Comparison of ENCODE assay signal across 1 cellular context in the genomic region with DNA sequence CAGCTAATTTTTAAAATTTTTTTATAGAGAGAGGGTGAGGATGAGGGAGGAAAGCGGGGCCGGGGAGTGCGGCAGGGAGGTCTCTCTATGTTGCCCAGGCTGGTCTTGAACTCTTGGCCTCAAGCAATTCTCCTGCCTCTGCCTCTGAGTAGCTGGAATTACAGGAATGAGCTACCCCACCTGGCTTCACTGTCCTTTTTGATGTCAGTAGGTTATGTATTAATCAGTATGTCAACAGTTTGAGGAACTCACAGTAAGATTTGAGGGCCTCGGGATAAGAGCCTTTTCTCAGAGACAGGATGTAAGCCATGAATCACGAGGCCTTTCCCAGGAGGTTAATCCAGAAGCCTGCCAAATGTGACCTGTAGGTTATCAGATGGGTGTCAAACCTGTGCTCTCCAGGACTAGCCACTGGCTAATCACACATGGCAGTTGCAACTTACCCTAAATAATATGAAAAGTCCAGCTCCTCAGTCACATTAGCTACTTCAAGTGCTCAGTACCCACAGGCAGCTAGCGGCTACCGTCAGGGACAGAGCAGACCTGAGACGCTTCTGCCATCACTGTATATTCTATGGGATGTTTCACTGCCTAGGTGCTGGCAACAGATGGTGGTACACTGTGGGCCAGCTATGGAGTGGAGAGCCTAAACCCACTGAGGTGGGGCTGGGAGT.
A peak's percentile ranks its signal among the peaks of the same experiment; 100 is the strongest.
TF ChIP-seq lines count a peak whose summit lies in the region.

No MANE protein-coding gene starts in this region.

TF ChIP-seq in A549, 52 proteins besides CTCF, POLR2A, EP300 and RAD21 (continued from another document):
- TF ChIP-seq, protein P1, sequence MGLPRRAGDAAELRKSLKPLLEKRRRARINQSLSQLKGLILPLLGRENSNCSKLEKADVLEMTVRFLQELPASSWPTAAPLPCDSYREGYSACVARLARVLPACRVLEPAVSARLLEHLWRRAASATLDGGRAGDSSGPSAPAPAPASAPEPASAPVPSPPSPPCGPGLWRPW (IDR thresholded peaks at IDR 0.05), result peak; percentile 58; the same call in 1 of the 2 replicates
- TF ChIP-seq, protein P2, sequence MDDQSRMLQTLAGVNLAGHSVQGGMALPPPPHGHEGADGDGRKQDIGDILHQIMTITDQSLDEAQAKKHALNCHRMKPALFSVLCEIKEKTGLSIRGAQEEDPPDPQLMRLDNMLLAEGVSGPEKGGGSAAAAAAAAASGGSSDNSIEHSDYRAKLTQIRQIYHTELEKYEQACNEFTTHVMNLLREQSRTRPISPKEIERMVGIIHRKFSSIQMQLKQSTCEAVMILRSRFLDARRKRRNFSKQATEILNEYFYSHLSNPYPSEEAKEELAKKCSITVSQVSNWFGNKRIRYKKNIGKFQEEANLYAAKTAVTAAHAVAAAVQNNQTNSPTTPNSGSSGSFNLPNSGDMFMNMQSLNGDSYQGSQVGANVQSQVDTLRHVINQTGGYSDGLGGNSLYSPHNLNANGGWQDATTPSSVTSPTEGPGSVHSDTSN (IDR thresholded peaks at IDR 0.05), result peak; percentile 76
- TF ChIP-seq ZNF302 (CRISPR knock-in tag; IDR thresholded peaks at IDR 0.05) (peak; percentile 79; the same call in 1 of the 2 replicates), MAX (IDR thresholded peaks at IDR 0.05) (peak; percentile 93), KDM5A (IDR thresholded peaks at IDR 0.05) (no peak), HMGXB4 (CRISPR knock-in tag; IDR thresholded peaks at IDR 0.05; ENCODE audit: borderline replicate concordance) (no peak), NR3C1 (IDR thresholded peaks at IDR 0.05) (no peak), CHD4 (IDR thresholded peaks at IDR 0.05; ENCODE audit: borderline replicate concordance) (peak; percentile 62; the same call in 1 of the 2 replicates), HEYL (CRISPR knock-in tag; IDR thresholded peaks at IDR 0.05) (no peak), JUN (IDR thresholded peaks at IDR 0.05) (peak; percentile 96 to 98)
- TF ChIP-seq, protein P3, sequence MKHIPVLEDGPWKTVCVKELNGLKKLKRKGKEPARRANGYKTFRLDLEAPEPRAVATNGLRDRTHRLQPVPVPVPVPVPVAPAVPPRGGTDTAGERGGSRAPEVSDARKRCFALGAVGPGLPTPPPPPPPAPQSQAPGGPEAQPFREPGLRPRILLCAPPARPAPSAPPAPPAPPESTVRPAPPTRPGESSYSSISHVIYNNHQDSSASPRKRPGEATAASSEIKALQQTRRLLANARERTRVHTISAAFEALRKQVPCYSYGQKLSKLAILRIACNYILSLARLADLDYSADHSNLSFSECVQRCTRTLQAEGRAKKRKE (CRISPR knock-in tag; IDR thresholded peaks at IDR 0.05; ENCODE audit: low read depth), result no peak; the same call in 1 of the 2 replicates
- TF ChIP-seq, protein P4, sequence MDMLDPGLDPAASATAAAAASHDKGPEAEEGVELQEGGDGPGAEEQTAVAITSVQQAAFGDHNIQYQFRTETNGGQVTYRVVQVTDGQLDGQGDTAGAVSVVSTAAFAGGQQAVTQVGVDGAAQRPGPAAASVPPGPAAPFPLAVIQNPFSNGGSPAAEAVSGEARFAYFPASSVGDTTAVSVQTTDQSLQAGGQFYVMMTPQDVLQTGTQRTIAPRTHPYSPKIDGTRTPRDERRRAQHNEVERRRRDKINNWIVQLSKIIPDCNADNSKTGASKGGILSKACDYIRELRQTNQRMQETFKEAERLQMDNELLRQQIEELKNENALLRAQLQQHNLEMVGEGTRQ (IDR thresholded peaks at IDR 0.05), result 0 out of 2 replicates have a peak, but pooled peaks have one; percentile 33
